ENCODE assay signal across 8 cellular contexts in genomic region chr10:71486465-71487114, GRCh38.
A peak's percentile ranks its signal among the peaks of the same experiment; 100 is the strongest.
DNase-seq lines count a peak whose midpoint lies in the region; ATAC-seq and TF ChIP-seq lines count a peak whose summit lies in the region.

No MANE protein-coding gene starts in this region.

- H4K20me1 ChIP-seq in DND-41 (ENCODE audit: insufficient read depth, low read length), result no peaks in the 10 kb centered on the region

- no peak overlapping the region for H2AFZ ChIP-seq in DND-41 (ENCODE audit: low read depth, low read length)

- H3K9me3 ChIP-seq in DND-41 (ENCODE audit: insufficient read depth, low read length, severe bottlenecking), result no peaks in the 10 kb centered on the region
- H3K9me3 ChIP-seq in psoas muscle, result peaks cover 10% of the 10 kb centered on the region

- ATAC-seq in DND-41 (ENCODE audit: insufficient read depth, low read depth) (no peak), psoas muscle (peak in 2 of 4 donors; percentile 46 to 54), HG03432 (IDR thresholded peaks at IDR 0.05; ENCODE audit: unreplicated experiment) (no peak), HG02623 (IDR thresholded peaks at IDR 0.05; ENCODE audit: unreplicated experiment) (no peak)
- ATAC-seq in activated CD4-positive, alpha-beta T cell treated with anti-CD3 and anti-CD28 coated beads for 36 hours, result peak; percentile 64

- 41 to 51% (median 50%) methylated on average over 6 of the region's 6 CpGs for WGBS in psoas muscle, 3 donors

- no peak overlapping the region for H3K4me3 ChIP-seq in DND-41 (ENCODE audit: low read depth in 1 of 2, low read length in 2 of 2)
- H3K4me3 ChIP-seq in psoas muscle, result no peak overlapping the region

- DNase-seq in DND-41 (peak; percentile 15), Kasumi-1 (lab: John Stamatoyannopoulos, UW) (peak; percentile 36 to 51), fibroblast of peridontal ligament (ENCODE audit: extremely low read depth) (peak; percentile 7), psoas muscle (no peak), NCI-H128 (lab: John Stamatoyannopoulos, UW; ENCODE audit: unreplicated experiment) (no peak)
- DNase-seq in activated CD4-positive, alpha-beta T cell treated with anti-CD3 and anti-CD28 coated beads for 36 hours, result peak; percentile 81

- H3K27me3 ChIP-seq in DND-41 (ENCODE audit: insufficient read depth, low read length, poor library complexity) (no peaks in the 10 kb centered on the region), psoas muscle (ENCODE audit: insufficient read depth in 3 of 3, low read length in 2 of 3) (no peaks in the 10 kb centered on the region)

- H3K36me3 Mint-ChIP-seq in activated CD4-positive, alpha-beta T cell treated with anti-CD3 and anti-CD28 coated beads for 36 hours (ENCODE audit: low read depth), result no peaks in the 10 kb centered on the region

- POLR2A ChIA-PET in activated CD4-positive, alpha-beta T cell treated with anti-CD3 and anti-CD28 coated beads for 36 hours (lab: Charles Lee), result no interaction called here

- intact Hi-C loops in activated CD4-positive, alpha-beta T cell treated with anti-CD3 and anti-CD28 coated beads for 36 hours (cut with DNase I, micrococcal nuclease), result loop anchor here (1.0 to 5.0 kb wide), 5 partner anchors 84 to 326 kb away; partner anchors contain the start of gene SLC29A3 (in 1 of the 2)
- intact Hi-C loops in psoas muscle (cut with DNase I), result no loop called here

- H3K27me3 Mint-ChIP-seq in activated CD4-positive, alpha-beta T cell treated with anti-CD3 and anti-CD28 coated beads for 36 hours, result peaks cover 4% of the 10 kb centered on the region

- H3K4me2 ChIP-seq in DND-41 (ENCODE audit: insufficient read depth, low read length), result no peak overlapping the region

- no peak overlapping the region for H3K4me3 Mint-ChIP-seq in activated CD4-positive, alpha-beta T cell treated with anti-CD3 and anti-CD28 coated beads for 36 hours

- no peak overlapping the region for H3K27ac Mint-ChIP-seq in activated CD4-positive, alpha-beta T cell treated with anti-CD3 and anti-CD28 coated beads for 36 hours

- H3K4me1 ChIP-seq in DND-41 (ENCODE audit: insufficient read depth, low read length), result no peaks in the 10 kb centered on the region
- H3K4me1 ChIP-seq in psoas muscle, result no peaks in the 10 kb centered on the region

- no peak overlapping the region for H3K27ac ChIP-seq in DND-41 (ENCODE audit: low read length)
- no peak overlapping the region for H3K27ac ChIP-seq in psoas muscle

- TF ChIP-seq CTCF in DND-41 (IDR thresholded peaks at IDR 0.05; ENCODE audit: borderline replicate concordance, extremely low read depth, low read length, poor library complexity, severe bottlenecking), result peak; percentile 49
- peak; percentile 37 for TF ChIP-seq CTCF in psoas muscle (IDR thresholded peaks at IDR 0.05)

- no peaks in the 10 kb centered on the region for H3K79me2 ChIP-seq in DND-41 (ENCODE audit: insufficient read depth, low read length)

- H3K9ac ChIP-seq in DND-41 (ENCODE audit: low read depth, low read length), result no peak overlapping the region

- CTCF ChIA-PET in activated CD4-positive, alpha-beta T cell treated with anti-CD3 and anti-CD28 coated beads for 36 hours (lab: Charles Lee), result interaction anchor here (0.8 to 3.2 kb wide), 5 partner anchors 12 to 410 kb away, joined by 3 to 21 read pairs (median 3); no protein-coding TSS in a partner anchor

- H3K36me3 ChIP-seq in DND-41 (ENCODE audit: insufficient read depth, low read length) (no peaks in the 10 kb centered on the region), psoas muscle (ENCODE audit: insufficient read depth in 1 of 2, low read depth in 1 of 2) (no peaks in the 10 kb centered on the region)

- peaks cover 17% of the 10 kb centered on the region for H3K9me3 Mint-ChIP-seq in activated CD4-positive, alpha-beta T cell treated with anti-CD3 and anti-CD28 coated beads for 36 hours (ENCODE audit: low read depth)

- no peaks in the 10 kb centered on the region for H3K4me1 Mint-ChIP-seq in activated CD4-positive, alpha-beta T cell treated with anti-CD3 and anti-CD28 coated beads for 36 hours

Comparison
In these comparisons a context has a peak if more than half of its experiments do, and no peak if none do; other contexts are left out.
1. DNase-seq: peak in DND-41 (single experiment), Kasumi-1 (2 of 2), activated CD4-positive, alpha-beta T cell treated with anti-CD3 and anti-CD28 coated beads for 36 hours (single experiment) and fibroblast of peridontal ligament (single experiment); none in psoas muscle (0 of 2) and NCI-H128 (single experiment).
2. intact Hi-C loops: an anchor here in activated CD4-positive, alpha-beta T cell treated with anti-CD3 and anti-CD28 coated beads for 36 hours (1.0 to 5.0 kb wide); none called in psoas muscle.